Comparison of ENCODE assay signal across 26 cellular contexts in the genomic region with DNA sequence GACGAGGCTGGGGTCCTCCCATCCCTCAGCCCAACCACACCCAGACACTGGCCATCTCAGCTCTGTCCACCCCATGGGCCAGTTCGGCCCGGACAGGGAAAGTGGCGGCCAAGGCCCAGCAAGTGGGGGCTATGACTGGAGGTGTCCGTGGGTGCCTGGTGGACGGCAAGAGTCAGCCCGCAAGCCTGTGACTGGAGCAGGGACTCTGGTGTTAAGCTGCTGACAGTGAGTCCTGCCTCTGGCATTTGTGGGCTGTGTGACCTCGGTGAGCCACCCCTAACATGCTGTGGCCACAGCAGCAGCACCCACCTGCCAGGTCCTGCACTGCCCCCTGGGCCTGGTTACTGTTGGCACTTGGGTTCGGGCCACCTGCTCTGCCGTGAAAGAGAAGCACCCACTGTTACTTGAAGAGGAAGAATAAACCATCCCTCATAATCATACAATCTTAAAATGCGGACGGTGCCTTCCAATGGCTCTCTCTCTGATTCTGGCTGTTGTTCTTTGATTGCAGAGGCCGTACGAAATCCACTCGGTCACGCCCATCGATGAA.
"Had no signal": no experiment of that assay in that cellular context is flagged by ENCODE, and none has a peak within 500 bp of the region (broad histone marks: within the 10 kb centered on the region; RNA-seq: fewer than 3 reads in every experiment).

No MANE protein-coding gene starts in this region.

- H3K9ac ChIP-seq: parathyroid adenoma had no signal

- H3K36me3 Mint-ChIP-seq: naive thymus-derived CD4-positive, alpha-beta T cell; stimulated activated effector memory CD8-positive, alpha-beta T cell treated with anti-CD3 and anti-CD28 coated beads, Interleukin-12 subunit alpha, Interleukin-12 subunit beta, amount 100 ng/mL, for 72 hours; stimulated activated naive B cell treated with anti-CD40 and anti-IgM and Interleukin-4, amounts not matched to agents 10 μg/mL and 1 μg/mL and 100 μg/mL, for 72 hours; type B pancreatic cell had no signal

- H3K36me3 ChIP-seq: ovary, spleen, thoracic aorta, thyroid gland, tibial nerve, vagina had no signal

- ATAC-seq: naive thymus-derived CD4-positive, alpha-beta T cell; psoas muscle; right cardiac atrium; sciatic nerve; stimulated activated effector memory CD8-positive, alpha-beta T cell treated with anti-CD3 and anti-CD28 coated beads, Interleukin-12 subunit alpha, Interleukin-12 subunit beta, amount 100 ng/mL, for 72 hours; stimulated activated naive B cell treated with anti-CD40 and anti-IgM and Interleukin-4, amounts not matched to agents 10 μg/mL and 1 μg/mL and 100 μg/mL, for 72 hours had no signal

- H3K4me3 Mint-ChIP-seq: naive thymus-derived CD4-positive, alpha-beta T cell; nephron; stimulated activated effector memory CD8-positive, alpha-beta T cell treated with anti-CD3 and anti-CD28 coated beads, Interleukin-12 subunit alpha, Interleukin-12 subunit beta, amount 100 ng/mL, for 72 hours; stimulated activated naive B cell treated with anti-CD40 and anti-IgM and Interleukin-4, amounts not matched to agents 10 μg/mL and 1 μg/mL and 100 μg/mL, for 72 hours; stimulated activated naive CD8-positive, alpha-beta T cell treated with anti-CD3 and anti-CD28 coated beads, Interleukin-15, Interleukin-2, amounts not matched to agents 100 ng/mL and 50 ng/mL, for 24 hours; type B pancreatic cell had no signal

- H3K4me2 ChIP-seq: smooth muscle cell had no signal

- H3K27me3 Mint-ChIP-seq: progenitor cell of endocrine pancreas; stimulated activated naive B cell treated with anti-CD40 and anti-IgM and Interleukin-4, amounts not matched to agents 10 μg/mL and 1 μg/mL and 100 μg/mL, for 72 hours; stimulated activated naive CD8-positive, alpha-beta T cell treated with anti-CD3 and anti-CD28 coated beads, Interleukin-15, Interleukin-2, amounts not matched to agents 100 ng/mL and 50 ng/mL, for 24 hours had no signal

- H3K27me3 ChIP-seq: ovary, spleen, stomach, thyroid gland, tibial nerve, vagina had no signal

- H3K79me2 ChIP-seq: parathyroid adenoma had no signal

- H3K27ac Mint-ChIP-seq: nephron; progenitor cell of endocrine pancreas; stimulated activated effector memory CD8-positive, alpha-beta T cell treated with anti-CD3 and anti-CD28 coated beads, Interleukin-12 subunit alpha, Interleukin-12 subunit beta, amount 100 ng/mL, for 72 hours; stimulated activated naive B cell treated with anti-CD40 and anti-IgM and Interleukin-4, amounts not matched to agents 10 μg/mL and 1 μg/mL and 100 μg/mL, for 72 hours; stimulated activated naive CD8-positive, alpha-beta T cell treated with anti-CD3 and anti-CD28 coated beads, Interleukin-15, Interleukin-2, amounts not matched to agents 100 ng/mL and 50 ng/mL, for 24 hours; type B pancreatic cell had no signal

- H3K4me3 ChIP-seq: ovary, psoas muscle, skin epidermis, smooth muscle cell, spleen, stomach, thoracic aorta, thyroid gland, tibial nerve, vagina had no signal

- H3K4me1 Mint-ChIP-seq: naive thymus-derived CD4-positive, alpha-beta T cell; nephron; stimulated activated effector memory CD8-positive, alpha-beta T cell treated with anti-CD3 and anti-CD28 coated beads, Interleukin-12 subunit alpha, Interleukin-12 subunit beta, amount 100 ng/mL, for 72 hours; stimulated activated naive B cell treated with anti-CD40 and anti-IgM and Interleukin-4, amounts not matched to agents 10 μg/mL and 1 μg/mL and 100 μg/mL, for 72 hours had no signal

- H3K27ac ChIP-seq: ovary, parathyroid adenoma, psoas muscle, skin epidermis, spleen, stomach, thoracic aorta, thyroid gland, tibial nerve, vagina had no signal

- DNase-seq: naive thymus-derived CD4-positive, alpha-beta T cell; occipital lobe; ovary; psoas muscle; right cardiac atrium; spleen; stimulated activated CD4-positive, alpha-beta T cell treated with anti-CD3 and anti-CD28 coated beads, Interleukin-12 subunit alpha, Interleukin-12 subunit beta, amount 100 ng/mL, for 4 hours; stimulated activated CD4-positive, alpha-beta T cell treated with anti-CD3 and anti-CD28 coated beads, Interleukin-1b, Interleukin-23, amount 100 ng/mL, for 48 hours; stimulated activated CD4-positive, alpha-beta T cell treated with anti-CD3 and anti-CD28 coated beads, Interleukin-4, amount 100 ng/mL, for 1 hour; stimulated activated naive B cell treated with anti-CD40 and anti-IgM and Interleukin-4, amounts not matched to agents 10 μg/mL and 1 μg/mL and 100 μg/mL, for 72 hours; stimulated activated naive CD4-positive, alpha-beta T cell treated with Interleukin-2 at 50 U/mL for 16 hours; stomach; thyroid gland had no signal

- H3K4me1 ChIP-seq: parathyroid adenoma, psoas muscle, spleen, stomach, thyroid gland, tibial nerve, vagina had no signal

- H3K9me3 Mint-ChIP-seq: naive thymus-derived CD4-positive, alpha-beta T cell; stimulated activated effector memory CD8-positive, alpha-beta T cell treated with anti-CD3 and anti-CD28 coated beads, Interleukin-12 subunit alpha, Interleukin-12 subunit beta, amount 100 ng/mL, for 72 hours; stimulated activated naive B cell treated with anti-CD40 and anti-IgM and Interleukin-4, amounts not matched to agents 10 μg/mL and 1 μg/mL and 100 μg/mL, for 72 hours; stimulated activated naive CD8-positive, alpha-beta T cell treated with anti-CD3 and anti-CD28 coated beads, Interleukin-15, Interleukin-2, amounts not matched to agents 100 ng/mL and 50 ng/mL, for 24 hours; type B pancreatic cell had no signal

- FAIRE-seq: urothelium cell line had no signal

- H3K9me3 ChIP-seq: ovary, psoas muscle, spleen, stomach, thoracic aorta, thyroid gland, vagina had no signal

- H2AFZ ChIP-seq: parathyroid adenoma had no signal
